In the genomic region with DNA sequence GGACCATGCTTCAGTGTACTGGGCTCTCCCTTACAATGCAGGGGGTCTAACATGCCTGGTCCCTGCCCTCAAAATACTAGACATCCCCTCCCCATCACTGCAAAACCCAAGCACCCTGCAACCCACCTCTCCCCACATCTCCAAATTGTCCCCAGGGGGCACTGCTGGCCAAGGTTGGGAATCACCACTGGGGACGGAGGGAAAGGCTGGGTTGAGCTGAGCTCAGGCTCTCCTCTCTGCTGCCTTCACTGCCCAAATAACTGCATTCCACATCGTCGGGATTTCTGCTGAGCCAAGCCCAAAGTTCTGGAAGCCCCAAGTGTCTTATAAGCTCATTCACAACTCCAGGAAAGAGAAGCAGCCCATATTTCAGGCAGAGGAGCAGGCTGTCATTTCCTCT, we compare ENCODE assay signal across 1 cellular context.
TF ChIP-seq lines count a peak whose summit lies in the region.

No MANE protein-coding gene starts in this region.

TF ChIP-seq in GM23338, 12 proteins besides CTCF, POLR2A, EP300 and RAD21 (continued from another document):
- TF ChIP-seq ZNF462 (CRISPR knock-in tag; IDR thresholded peaks at IDR 0.05), result no peak
- no peak for TF ChIP-seq EZH2 (IDR thresholded peaks at IDR 0.05; ENCODE audit: low read depth, unreplicated experiment)
- no peak for TF ChIP-seq STAT1 (IDR thresholded peaks at IDR 0.05; ENCODE audit: unreplicated experiment)
- no peak for TF ChIP-seq CREB1 (CRISPR knock-in tag; IDR thresholded peaks at IDR 0.05; ENCODE audit: low read depth)
- TF ChIP-seq NANOG (IDR thresholded peaks at IDR 0.05; ENCODE audit: borderline replicate concordance), result no peak
